8 cellular contexts compared by ENCODE assay signal in the genomic region with DNA sequence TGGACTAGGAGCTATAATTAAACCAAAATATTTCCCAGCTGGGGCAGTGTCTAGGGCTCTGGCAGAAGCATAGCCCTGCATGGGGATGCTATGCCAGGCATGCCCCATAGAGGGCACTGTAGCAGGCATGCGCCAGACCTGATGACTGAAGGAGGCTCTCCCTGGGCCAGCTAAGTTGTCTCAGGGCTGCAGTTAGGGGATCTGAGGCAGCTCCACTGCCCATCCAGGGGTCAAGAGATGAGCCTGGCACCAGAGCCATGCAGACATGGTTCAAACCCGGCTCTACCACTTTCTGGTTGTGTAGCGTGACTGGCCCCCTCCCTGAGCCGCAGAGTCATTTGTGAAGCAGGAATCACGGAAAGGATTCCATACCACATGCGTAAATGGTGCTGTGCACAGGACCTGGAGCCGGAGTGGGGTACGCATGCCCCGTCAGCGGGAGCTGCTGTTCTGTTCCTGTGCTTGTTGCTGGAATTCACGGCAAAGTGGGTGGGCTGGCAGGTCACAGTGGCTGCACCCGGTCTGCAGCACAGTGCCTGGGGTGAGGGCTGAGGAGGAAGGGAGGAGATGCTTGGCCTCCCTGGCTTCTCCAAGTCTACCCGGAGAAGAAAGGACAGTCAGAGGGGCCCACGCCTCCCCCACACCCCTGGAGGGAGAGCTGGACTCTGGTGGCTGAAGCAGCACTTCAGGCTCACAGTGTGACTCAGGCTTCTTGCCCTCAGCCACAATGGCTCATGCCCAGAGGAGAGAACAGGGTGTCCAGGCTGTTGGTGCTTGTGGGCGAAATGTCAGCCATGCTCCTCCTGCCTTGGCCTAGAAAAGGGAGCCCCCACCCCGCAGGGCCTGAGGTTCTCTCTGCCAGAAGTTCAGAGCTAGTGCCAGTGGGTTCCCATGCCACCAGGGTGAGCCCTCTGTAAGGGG. TPM values are rescaled to one million over a fixed set of nuclear protein-coding genes. Genes with fewer than 3 reads are reported as not detected.
A peak's percentile ranks its signal among the peaks of the same experiment; 100 is the strongest.
DNase-seq lines count a peak whose midpoint lies in the region; ATAC-seq, FAIRE-seq and TF ChIP-seq lines count a peak whose summit lies in the region.

No MANE protein-coding gene starts in this region.

- TF ChIP-seq CTCF in WERI-Rb-1 (IDR thresholded peaks at IDR 0.05; ENCODE audit: low read depth, low read length) (peak; percentile 94), cardiac fibroblast (IDR thresholded peaks at IDR 0.05; ENCODE audit: low read depth, low read length) (peak; percentile 98)

- no peaks in the 10 kb centered on the region for H3K9me3 ChIP-seq in WERI-Rb-1 (ENCODE audit: severe bottlenecking)

- no peaks in the 10 kb centered on the region for H3K36me3 ChIP-seq in WERI-Rb-1

- DNase-seq in activated CD4-positive, alpha-beta T cell treated with anti-CD3 and anti-CD28 coated beads for 24 hours (ENCODE audit: low read depth in 2 of 2), result peak; percentile 46 to 56
- no peak for DNase-seq in activated CD4-positive, alpha-beta T cell treated with anti-CD3 and anti-CD28 coated beads for 1 hour
- DNase-seq in HTR-8/SVneo (ENCODE audit: insufficient read length, low spot score) (peak; percentile 72), WERI-Rb-1 (peak; percentile 66), cardiac fibroblast (ENCODE audit: low read depth in 2 of 2) (peak; percentile 69 to 79), left lobe of liver (ENCODE audit: low spot score) (no peak)
- DNase-seq in stimulated activated CD4-positive, alpha-beta T cell treated with anti-CD3 and anti-CD28 coated beads, TNF-alpha, amount 100 ng/mL, for 24 hours (ENCODE audit: low read depth in 3 of 3), result peak; percentile 29 to 73 (median 34)

- ATAC-seq in left lobe of liver (peak; percentile 43), GM21526 (IDR thresholded peaks at IDR 0.05; ENCODE audit: low FRiP score, unreplicated experiment) (no peak)

- H3K4me3 ChIP-seq in WERI-Rb-1 (ENCODE audit: low read depth, low read length) (no peak overlapping the region), cardiac fibroblast (replicated peaks in 1 of 2; ENCODE audit: low read depth in 2 of 2, low read length in 2 of 2) (no peak overlapping the region)

- FAIRE-seq in HTR-8/SVneo (lab: Jason Lieb, UNC), result peak; percentile 77

- no peaks in the 10 kb centered on the region for H3K27me3 ChIP-seq in WERI-Rb-1 (ENCODE audit: insufficient read depth, low read depth, severe bottlenecking)

- no peak overlapping the region for H3K27ac ChIP-seq in WERI-Rb-1

RNA-seq across cellular contexts. Expression of a gene that starts 43.1 kb away (rescaled TPM):
- total RNA-seq in left lobe of liver, result 33.0 TPM

Comparison
In these comparisons a context has a peak if more than half of its experiments do, and no peak if none do; other contexts are left out.
1. DNase-seq: peak in activated CD4-positive, alpha-beta T cell treated with anti-CD3 and anti-CD28 coated beads for 24 hours (2 of 2), HTR-8/SVneo (single experiment), WERI-Rb-1 (single experiment), cardiac fibroblast (2 of 2) and stimulated activated CD4-positive, alpha-beta T cell treated with anti-CD3 and anti-CD28 coated beads, TNF-alpha, amount 100 ng/mL, for 24 hours (3 of 3); none in activated CD4-positive, alpha-beta T cell treated with anti-CD3 and anti-CD28 coated beads for 1 hour (single experiment) and left lobe of liver (single experiment).